19 cellular contexts compared by ENCODE assay signal in the genomic region with DNA sequence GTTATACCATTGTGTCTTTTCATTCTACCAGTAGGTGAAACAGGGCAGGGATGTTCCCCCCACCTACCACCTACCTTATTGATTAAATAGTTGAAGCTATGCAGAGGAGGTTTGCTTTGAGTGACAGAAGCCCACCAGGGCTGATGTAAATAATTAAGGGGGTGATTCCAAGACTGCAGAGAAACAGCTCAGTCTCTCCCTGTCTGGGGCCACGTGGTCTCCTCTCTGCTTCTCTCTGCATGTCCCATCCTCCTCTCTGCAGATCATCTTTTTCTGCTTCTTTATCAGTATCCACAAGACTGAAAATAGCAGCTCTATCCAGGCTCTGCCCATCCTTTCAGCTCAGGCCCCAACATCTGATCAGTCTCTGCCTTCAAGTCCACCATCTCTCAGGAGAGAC.
DNase-seq lines count a peak whose midpoint lies in the region; TF ChIP-seq lines count a peak whose summit lies in the region.
"Had no signal": no experiment of that assay in that cellular context is flagged by ENCODE, and none has a peak within 500 bp of the region (broad histone marks: within the 10 kb centered on the region; RNA-seq: fewer than 3 reads in every experiment).

No MANE protein-coding gene starts in this region.

- H3K27ac ChIP-seq in left ventricle myocardium inferior (replicated peaks) (peak overlapping the region; percentile 19), right atrium auricular region (no peak overlapping the region), caudate nucleus (ENCODE audit: low read depth, low read length) (peak overlapping the region; percentile 34)
- H3K27ac ChIP-seq: A549, C4-2B had no signal

- TF ChIP-seq CTCF in left ventricle myocardium inferior (IDR thresholded peaks at IDR 0.05; ENCODE audit: borderline replicate concordance) = no peak
- no peak for TF ChIP-seq CTCF in right atrium auricular region (IDR thresholded peaks at IDR 0.05)
- TF ChIP-seq CTCF in type B pancreatic cell (conservative IDR thresholded peaks at IDR 0.05) = no peak

- H3K4me1 ChIP-seq in left ventricle myocardium inferior (peaks cover 55% of the 10 kb centered on the region), right atrium auricular region (peaks cover 0 to 31% of the 10 kb centered on the region in 2 donors)
- H3K4me1 ChIP-seq: A549, Caco-2, HAP-1 had no signal

- H3K36me3 ChIP-seq in left ventricle myocardium inferior = peaks cover 21% of the 10 kb centered on the region
- no peaks in the 10 kb centered on the region for H3K36me3 ChIP-seq in right atrium auricular region
- H3K36me3 ChIP-seq: HAP-1 had no signal

- H3K36me3 Mint-ChIP-seq in type B pancreatic cell = no peaks in the 10 kb centered on the region
- H3K36me3 Mint-ChIP-seq: CD4-positive, CD25-positive, alpha-beta regulatory T cell; CD8-positive, alpha-beta T cell had no signal

- peaks cover 5% of the 10 kb centered on the region for H3K4me1 Mint-ChIP-seq in type B pancreatic cell (ENCODE audit: unreplicated experiment)
- H3K4me1 Mint-ChIP-seq: CD4-positive, CD25-positive, alpha-beta regulatory T cell had no signal

- intact Hi-C loops in left ventricle myocardium inferior (cut with micrococcal nuclease) = no loop called here

- no peak overlapping the region for H3K4me3 Mint-ChIP-seq in type B pancreatic cell
- H3K4me3 Mint-ChIP-seq: CD4-positive, CD25-positive, alpha-beta regulatory T cell; CD8-positive, alpha-beta T cell; HFFc6 had no signal

- H3K4me3 ChIP-seq in left ventricle myocardium inferior = no peak overlapping the region
- H3K4me3 ChIP-seq in right atrium auricular region = no peak overlapping the region
- H3K4me3 ChIP-seq: A549, HAP-1 had no signal

- H3K27me3 ChIP-seq in left ventricle myocardium inferior (ENCODE audit: low read depth) (no peaks in the 10 kb centered on the region), right atrium auricular region (no peaks in the 10 kb centered on the region)

- DNase-seq in left ventricle myocardium inferior (no peak), right atrium auricular region (ENCODE audit: low spot score) (no peak), caudate nucleus (lab: John Stamatoyannopoulos, UW) (peak in 5 of 61 donors; percentile 11 to 69 (median 22)), type B pancreatic cell (ENCODE audit: extremely low spot score, unreplicated experiment) (no peak), NCI-H82 (lab: John Stamatoyannopoulos, UW) (no peak), T-helper 9 cell (no peak)
- DNase-seq: 8988T; ACHN; AML-193; Caco-2; CD4-positive, CD25-positive, alpha-beta regulatory T cell; CD8-positive, alpha-beta T cell; DMS153; DND-41; GOT3; HFFc6 had no signal

- no peaks in the 10 kb centered on the region for H3K27me3 Mint-ChIP-seq in type B pancreatic cell

- peak overlapping the region; percentile 55 for H3K27ac Mint-ChIP-seq in type B pancreatic cell
- H3K27ac Mint-ChIP-seq: CD4-positive, CD25-positive, alpha-beta regulatory T cell; CD8-positive, alpha-beta T cell; HFFc6 had no signal

- no peaks in the 10 kb centered on the region for H3K9me3 Mint-ChIP-seq in type B pancreatic cell
- H3K9me3 Mint-ChIP-seq: CD4-positive, CD25-positive, alpha-beta regulatory T cell; CD8-positive, alpha-beta T cell; HFFc6 had no signal

- H3K9me3 ChIP-seq in left ventricle myocardium inferior (replicated peaks) (no peaks in the 10 kb centered on the region), right atrium auricular region (no peaks in the 10 kb centered on the region)
- H3K9me3 ChIP-seq: A549, Caco-2, HAP-1 had no signal

Comparison
In these comparisons a context has a peak if more than half of its experiments do, and no peak if none do; other contexts are left out.
1. H3K27ac ChIP-seq: peak in left ventricle myocardium inferior (single experiment) and caudate nucleus (single experiment); none in right atrium auricular region (0 of 2).